Comparison of ENCODE assay signal across 2 cellular contexts in genomic region chr10:14573666-14574261, GRCh38.
TF ChIP-seq lines count a peak whose summit lies in the region.

No MANE protein-coding gene starts in this region.

TF ChIP-seq in liver, 16 proteins besides CTCF, POLR2A, EP300 and RAD21 (continued from another document):
- TF ChIP-seq ZBTB33 (IDR thresholded peaks at IDR 0.05) (no peak), HNF4G (IDR thresholded peaks at IDR 0.05) (no peak), NR2F2 (IDR thresholded peaks at IDR 0.05) (no peak), YY1 (IDR thresholded peaks at IDR 0.05) (no peak), MAX (IDR thresholded peaks at IDR 0.05) (no peak), FOXA2 (IDR thresholded peaks at IDR 0.05) (no peak), GABPA (IDR thresholded peaks at IDR 0.05 in 1 of 2, conservative IDR thresholded peaks at IDR 0.05 in 1 of 2) (no peak), SP1 (IDR thresholded peaks at IDR 0.05) (no peak), FOXA1 (IDR thresholded peaks at IDR 0.05) (no peak)

TF ChIP-seq in HepG2, 621 proteins besides CTCF, POLR2A, EP300 and RAD21 (continued from another document):
- no peak for TF ChIP-seq NFE2 (CRISPR knock-in tag; IDR thresholded peaks at IDR 0.05)
